In genomic region chr2:207481924-207482323, GRCh38 we compare ENCODE assay signal across 14 cellular contexts. TPM values are rescaled to one million over a fixed set of nuclear protein-coding genes. Genes with fewer than 3 reads are reported as not detected.
DNase-seq lines count a peak whose midpoint lies in the region; ATAC-seq, FAIRE-seq and TF ChIP-seq lines count a peak whose summit lies in the region.
"Had no signal": no experiment of that assay in that cellular context is flagged by ENCODE, and none has a peak within 500 bp of the region (broad histone marks: within the 10 kb centered on the region; RNA-seq: fewer than 3 reads in every experiment).

No MANE protein-coding gene starts in this region.

- no peak overlapping the region for H4K91ac ChIP-seq in H1 (replicated peaks; ENCODE audit: insufficient read length, low read length)

- no peak overlapping the region for H2BK120ac ChIP-seq in H1 (replicated peaks; ENCODE audit: low read depth, low read length)

- H3K4me3 ChIP-seq in H1 (ENCODE audit: extremely low read depth in 1 of 4, insufficient read depth in 2 of 4, low read depth in 3 of 4, low read length in 4 of 4): no peak overlapping the region
- H3K4me3 ChIP-seq: tibial nerve had no signal

- FAIRE-seq in H1 (lab: Jason Lieb, UNC): no peak
- FAIRE-seq: bronchial epithelial cell, GM12892 had no signal

- no peak overlapping the region for H2BK12ac ChIP-seq in H1 (ENCODE audit: low read depth, low read length)

- WGBS in H1 (ENCODE audit: extremely low coverage in 1 of 2, insufficient coverage in 1 of 2, insufficient read length in 1 of 2, insufficient replicate concordance in 2 of 2, low coverage in 1 of 2, low lambda C conversion rate in 2 of 2, missing lambda C conversion rate in 1 of 2), 2 experiments: 92% methylated on average over 3 of the region's 3 CpGs; no CpG with 5 or more reads in 1 of the 2 experiments

- no peak overlapping the region for H4K5ac ChIP-seq in H1 (ENCODE audit: insufficient read length, low read depth, low read length)

- TF ChIP-seq CTCF in H1 (IDR thresholded peaks at IDR 0.05; ENCODE audit: control extremely low read depth in 1 of 3, insufficient read depth in 1 of 3, low read depth in 1 of 3, low read length in 3 of 3): no peak
- TF ChIP-seq CTCF in omental fat pad (IDR thresholded peaks at IDR 0.05): no peak

- no peak overlapping the region for H4K8ac ChIP-seq in H1 (ENCODE audit: extremely low read depth, insufficient read depth, low read length)

- intact Hi-C loops in posterior vena cava (cut with DNase I): no loop called here

- no peak overlapping the region for H3K23ac ChIP-seq in H1 (ENCODE audit: insufficient read length)

- no peak overlapping the region for H3K27ac ChIP-seq in H1 (ENCODE audit: low read depth, low read length)
- H3K27ac ChIP-seq: tibial nerve had no signal

- CTCF ChIA-PET in H1 (lab: Charles Lee; ENCODE audit: partially characterized antibody): interaction anchor here (1.2 kb wide), 1 partner anchor 15 kb away, joined by 3 read pairs; no protein-coding TSS in a partner anchor

- peaks cover 0 to 10% (median under 1%) of the 10 kb centered on the region in 4 experiments; a peak in 1 of 7 replicates for H3K4me1 ChIP-seq in H1 (replicated peaks in 1 of 4; ENCODE audit: control insufficient read depth in 3 of 4, insufficient read depth in 4 of 4, low read length in 3 of 4)

- H3K9ac ChIP-seq in H1 (replicated peaks in 1 of 4; ENCODE audit: extremely low read depth in 1 of 4, low read depth in 3 of 4, low read length in 3 of 4): no peak overlapping the region

- H3K14ac ChIP-seq in H1 (ENCODE audit: insufficient read length): no peak overlapping the region

- no peak overlapping the region for H3K4ac ChIP-seq in H1 (replicated peaks; ENCODE audit: insufficient read length, low read depth, low read length)

- H2AFZ ChIP-seq in H1 (ENCODE audit: low read length): no peak overlapping the region

- no peak overlapping the region for H2BK20ac ChIP-seq in H1 (ENCODE audit: low read length)

- POLR2A ChIA-PET in H1 (lab: Charles Lee; ENCODE audit: partially characterized antibody): no interaction called here

- no peaks in the 10 kb centered on the region for H3K79me1 ChIP-seq in H1 (ENCODE audit: low read depth, low read length)

- no peaks in the 10 kb centered on the region for H3K27me3 ChIP-seq in H1 (replicated peaks in 1 of 4; ENCODE audit: control insufficient read depth in 3 of 4, extremely low read depth in 1 of 4, insufficient read depth in 3 of 4, low read length in 3 of 4)
- H3K27me3 ChIP-seq: tibial nerve had no signal

- no peak for TF ChIP-seq RAD21 in H1 (IDR thresholded peaks at IDR 0.05 in 1 of 2, conservative IDR thresholded peaks at IDR 0.05 in 1 of 2; ENCODE audit: low read depth in 2 of 2, low read length in 2 of 2)

- H3K36me3 ChIP-seq in H1 (ENCODE audit: control insufficient read depth in 2 of 4, insufficient read depth in 4 of 4, low read length in 3 of 4): no peaks in the 10 kb centered on the region
- H3K36me3 ChIP-seq: tibial nerve had no signal

- no peaks in the 10 kb centered on the region for H3K9me3 ChIP-seq in H1 (ENCODE audit: insufficient read depth in 2 of 2, low read depth in 1 of 2, low read length in 1 of 2)
- H3K9me3 ChIP-seq: tibial nerve had no signal

- no peak for TF ChIP-seq POLR2A in H1 (IDR thresholded peaks at IDR 0.05; ENCODE audit: control extremely low read depth in 1 of 2, low read depth in 2 of 2, low read length in 2 of 2)

- DNase-seq in CMK (ENCODE audit: low read depth) (peak; percentile 37), NCI-H69 (lab: John Stamatoyannopoulos, UW) (peak; percentile 43), H1 (ENCODE audit: low read depth in 1 of 2, low spot score in 2 of 2) (no peak), omental fat pad (ENCODE audit: low spot score) (no peak), posterior vena cava (ENCODE audit: low spot score) (no peak), left lobe of liver (ENCODE audit: low spot score) (no peak), GM19238 (ENCODE audit: insufficient read length, low spot score) (no peak)
- DNase-seq: CD8-positive, alpha-beta memory T cell; kidney; NCI-H2171 had no signal

- no peaks in the 10 kb centered on the region for H4K20me1 ChIP-seq in H1 (replicated peaks in 1 of 2; ENCODE audit: control insufficient read depth in 1 of 2, insufficient read depth in 2 of 2, low read length in 2 of 2)

- H3K23me2 ChIP-seq in H1 (ENCODE audit: low read depth, low read length): no peaks in the 10 kb centered on the region

- H3K56ac ChIP-seq in H1 (replicated peaks; ENCODE audit: insufficient read length, low read depth, low read length): no peak overlapping the region

- H3K18ac ChIP-seq in H1 (ENCODE audit: extremely low read depth, low read length): 0 out of 2 replicates have a peak overlapping the region, but pooled peaks have one; percentile 13

- no peaks in the 10 kb centered on the region for H3K79me2 ChIP-seq in H1 (ENCODE audit: control insufficient read depth in 1 of 2, insufficient read depth in 2 of 2, low read length in 2 of 2)

- H3K4me2 ChIP-seq in H1 (ENCODE audit: insufficient read depth in 1 of 2, low read depth in 2 of 2, low read length in 2 of 2): no peak overlapping the region

- H2BK15ac ChIP-seq in H1 (ENCODE audit: low read length): peak overlapping the region; percentile 12; the same call in 1 of the 2 replicates

- ATAC-seq in omental fat pad (ENCODE audit: low FRiP score) (peak; percentile 52), GM21723 (IDR thresholded peaks at IDR 0.05; ENCODE audit: unreplicated experiment) (no peak), left lobe of liver (no peak)

- H2BK5ac ChIP-seq in H1 (ENCODE audit: low read depth, low read length): no peak overlapping the region

- TF ChIP-seq EP300 in H1 (IDR thresholded peaks at IDR 0.05; ENCODE audit: borderline replicate concordance in 1 of 2, low read depth in 2 of 2, low read length in 2 of 2): no peak

- no peak overlapping the region for H2AK5ac ChIP-seq in H1 (ENCODE audit: low read depth, low read length)

TF ChIP-seq in H1, 55 proteins besides CTCF, POLR2A, EP300 and RAD21:
- TF ChIP-seq RBBP5 (IDR thresholded peaks at IDR 0.05; ENCODE audit: borderline replicate concordance, low read depth, low read length): no peak

RNA-seq across cellular contexts. Expression of gene CREB1, which starts 47.8 kb away (rescaled TPM):
- 97.4 and 99.0 TPM in 2 replicates for total RNA-seq in H1 (2021; fragmentation: NEBNext Ultra II Directional; extraction: Animal tissue kit (Norgen Biotek cat#: 25700))
- 32.2 and 46.3 TPM in 2 replicates for polyA plus RNA-seq in H1 (2011; rRNA removed)
- 42.5 TPM for polyA plus RNA-seq in H1 (2011; cell fraction: cytosol; rRNA removed)
- 69.6 TPM for polyA plus RNA-seq in H1 (2011; cell fraction: nucleus; rRNA removed)
- polyA plus RNA-seq in H1 (2012, experiment 1 of 2): 46.2 to 59.9 TPM (median 57.8 TPM) in 4 replicates
- 3.6 TPM for polyA plus RNA-seq in H1 (2012, experiment 2 of 2)
- polyA plus RNA-seq in H1 (2013, experiment 1 of 2): 48.0 TPM
- polyA plus RNA-seq in H1 (2013, experiment 2 of 2): 52.3 TPM
- 220 and 369 TPM in 2 replicates for polyA minus RNA-seq in H1 (2011; rRNA and poly(A)+ RNA removed)
- polyA minus RNA-seq in H1 (2011; cell fraction: cytosol; rRNA and poly(A)+ RNA removed): 79.6 TPM
- polyA minus RNA-seq in H1 (2011; cell fraction: nucleus; rRNA and poly(A)+ RNA removed): 189 TPM
- total RNA-seq in omental fat pad (10 to 100 TPM; 38.2 to 82.3 (median 49.4) TPM), posterior vena cava (10 to 100 TPM; 62.0 to 67.9 TPM), left lobe of liver (15.1 TPM)

Comparison
In these comparisons a context has a peak if more than half of its experiments do, and no peak if none do; other contexts are left out.
1. DNase-seq: peak in CMK (single experiment) and NCI-H69 (single experiment); none in H1 (0 of 2), omental fat pad (single experiment), posterior vena cava (single experiment), left lobe of liver (single experiment) and GM19238 (single experiment).